8 cellular contexts compared by ENCODE assay signal in genomic region chr9:137453643-137454081, GRCh38. TPM values are rescaled to one million over a fixed set of nuclear protein-coding genes. Genes with fewer than 3 reads are reported as not detected.
DNase-seq lines count a peak whose midpoint lies in the region; ATAC-seq and TF ChIP-seq lines count a peak whose summit lies in the region.

No MANE protein-coding gene starts in this region.

- H3K27ac Mint-ChIP-seq in endothelial cell (ENCODE audit: unreplicated experiment): no peak overlapping the region
- H3K27ac Mint-ChIP-seq in memory B cell: peak overlapping the region; percentile 41

- H3K79me2 ChIP-seq in MM.1S (ENCODE audit: low read length): peaks cover 5% of the 10 kb centered on the region; the same call in 1 of the 2 replicates

- H3K4me1 ChIP-seq in MM.1S (ENCODE audit: low read length): peaks cover 8% of the 10 kb centered on the region; the same call in 1 of the 2 replicates

- H3F3A ChIP-seq in MM.1S (ENCODE audit: insufficient read depth, low read length): no peaks in the 10 kb centered on the region

- DNase-seq in GM19238 (ENCODE audit: insufficient read length, low spot score) (peak; percentile 84), MM.1S (peak; percentile 43), endothelial cell (ENCODE audit: low spot score) (peak; percentile 78), memory B cell (ENCODE audit: low spot score in 2 of 2) (peak; percentile 63 to 65)
- peak; percentile 65 for DNase-seq in activated CD4-positive, alpha-beta T cell treated with anti-CD3 and anti-CD28 coated beads, Interleukin-2, amount 50 U/mL, for 1 hour
- DNase-seq in stimulated activated naive CD4-positive, alpha-beta T cell (lab: John Stamatoyannopoulos, UW): peak; percentile 31 to 79 (median 65)

- H3K4me3 Mint-ChIP-seq in endothelial cell (ENCODE audit: unreplicated experiment) (peak overlapping the region; percentile 67), memory B cell (peak overlapping the region; percentile 64)

- H3K4me1 Mint-ChIP-seq in endothelial cell (ENCODE audit: unreplicated experiment) (no peaks in the 10 kb centered on the region), memory B cell (peaks cover 20% of the 10 kb centered on the region)

- H3K27me3 ChIP-seq in MM.1S (replicated peaks; ENCODE audit: insufficient read depth, low read length): no peaks in the 10 kb centered on the region

- H3K36me3 ChIP-seq in MM.1S (replicated peaks; ENCODE audit: insufficient read depth, low read length): no peaks in the 10 kb centered on the region; the same call in 1 of the 2 replicates

- no peak overlapping the region for H3K4me2 ChIP-seq in MM.1S (ENCODE audit: low read depth, low read length)

- H3K9ac ChIP-seq in MM.1S (ENCODE audit: low read length): no peak overlapping the region

- H3K27ac ChIP-seq in MM.1S (ENCODE audit: low read length): no peak overlapping the region

- ATAC-seq in memory B cell (ENCODE audit: low read depth): peak; percentile 75
- ATAC-seq in HG03045 (IDR thresholded peaks at IDR 0.05; ENCODE audit: unreplicated experiment): no peak
- no peak for ATAC-seq in HG03520 (IDR thresholded peaks at IDR 0.05; ENCODE audit: unreplicated experiment)

- no peaks in the 10 kb centered on the region for H3K36me3 Mint-ChIP-seq in endothelial cell (ENCODE audit: low read depth, unreplicated experiment)
- H3K36me3 Mint-ChIP-seq in memory B cell: peaks cover 3% of the 10 kb centered on the region

- no peaks in the 10 kb centered on the region for H3K9me3 ChIP-seq in MM.1S (replicated peaks; ENCODE audit: insufficient read depth, low read length)

- H3K4me3 ChIP-seq in MM.1S (ENCODE audit: low read length): no peak overlapping the region

- TF ChIP-seq CTCF in MM.1S (IDR thresholded peaks at IDR 0.05; ENCODE audit: low read length): no peak
- no peak for TF ChIP-seq CTCF in endothelial cell (IDR thresholded peaks at IDR 0.05; ENCODE audit: unreplicated experiment)

- no peaks in the 10 kb centered on the region for H3K9me2 ChIP-seq in MM.1S (replicated peaks; ENCODE audit: insufficient read depth, low read length)

- no peak overlapping the region for H2AFZ ChIP-seq in MM.1S (ENCODE audit: low read length)

- H3K9me3 Mint-ChIP-seq in endothelial cell (ENCODE audit: unreplicated experiment) (no peaks in the 10 kb centered on the region), memory B cell (no peaks in the 10 kb centered on the region)

- H3K27me3 Mint-ChIP-seq in endothelial cell (ENCODE audit: unreplicated experiment) (peaks cover 3% of the 10 kb centered on the region), memory B cell (no peaks in the 10 kb centered on the region)

- no peaks in the 10 kb centered on the region for H4K20me1 ChIP-seq in MM.1S (ENCODE audit: insufficient read depth, low read length)

RNA-seq across cellular contexts. Expression of gene NSMF, which starts 5.5 kb away (rescaled TPM):
- total RNA-seq in endothelial cell (ENCODE audit: unreplicated experiment): 43.0 TPM

RNA-seq across cellular contexts. Expression of gene ENTPD8, which starts 12.5 kb away (rescaled TPM):
- total RNA-seq in endothelial cell (ENCODE audit: unreplicated experiment): 0.21 TPM

RNA-seq across cellular contexts. Expression of gene NOXA1, which starts 30.5 kb away (rescaled TPM):
- 0.36 TPM for total RNA-seq in endothelial cell (ENCODE audit: unreplicated experiment)

RNA-seq across cellular contexts. Expression of gene EXD3, which starts 30.7 kb away (rescaled TPM):
- total RNA-seq in endothelial cell (ENCODE audit: unreplicated experiment): 19.9 TPM
